Comparison of ENCODE assay signal across 8 cellular contexts in the genomic region with DNA sequence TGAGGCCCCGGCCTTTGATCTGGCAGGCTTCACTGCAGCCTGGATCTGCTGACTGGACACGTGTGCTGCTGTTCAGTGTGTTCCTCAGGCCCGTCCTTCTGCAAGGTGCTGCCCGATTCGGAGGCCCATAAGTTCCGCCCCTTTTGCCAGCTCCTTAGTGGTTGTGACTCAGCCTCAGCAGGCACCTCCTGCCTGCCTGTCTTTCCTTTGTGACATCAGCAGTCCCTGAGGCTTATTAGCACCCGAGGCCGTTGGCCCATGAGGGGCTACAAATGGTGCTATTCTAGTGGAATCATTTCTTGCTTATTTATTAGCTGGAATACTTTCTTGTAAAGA.
DNase-seq lines count a peak whose midpoint lies in the region; ATAC-seq and TF ChIP-seq lines count a peak whose summit lies in the region.
"Not testable (repeated sequence)": the region's sequence is repeated elsewhere in the genome, so short reads cannot be mapped to it uniquely, and the experiment has no call there.

No MANE protein-coding gene starts in this region.

- peak; percentile 100 for ATAC-seq in HCT116

- not testable (repeated sequence) for H3K9ac ChIP-seq in HCT116 (ENCODE audit: low read length)

- TF ChIP-seq POLR2A in HCT116 (IDR thresholded peaks at IDR 0.05; ENCODE audit: borderline replicate concordance, extremely low read depth, insufficient read depth, insufficient read length) = peak; percentile 32

- H3K27ac ChIP-seq in HCT116 (ENCODE audit: low read depth, low read length) = not testable (repeated sequence)
- H3K27ac ChIP-seq in VCaP = peak overlapping the region; percentile 10; the same call in 1 of the 2 replicates

- intact Hi-C loops in HCT116 (cut with micrococcal nuclease) = not testable (repeated sequence)

- RAD21 ChIA-PET in HCT116 (lab: Charles Lee; ENCODE audit: low non-redundant PET in 1 of 2, low total read pairs in 2 of 2, uncharacterized antibody in 2 of 2, unreplicated experiment in 2 of 2) = not testable (repeated sequence)

- POLR2A ChIA-PET in HCT116 (lab: Charles Lee) = interaction anchor here (0.9 to 1.4 kb wide), 3 partner anchors 9 to 18 kb away, joined by 3 to 4 read pairs (median 3); no protein-coding TSS in a partner anchor

- not testable (repeated sequence) for H4K20me1 ChIP-seq in HCT116 (ENCODE audit: insufficient read depth)

- not testable (repeated sequence) for TF ChIP-seq RAD21 in HCT116 (IDR thresholded peaks at IDR 0.05; ENCODE audit: low read depth)

- in situ Hi-C loops in astrocyte of the spinal cord (cut with HindIII; ENCODE audit: low sequenced_read_pairs) = not testable (repeated sequence)

- H2AFZ ChIP-seq in HCT116 (ENCODE audit: low read depth, low read length, poor library complexity, severe bottlenecking) = peak overlapping the region; percentile 89

- peak overlapping the region; percentile 61 for H3K4me2 ChIP-seq in HCT116 (ENCODE audit: low read length)

- not testable (repeated sequence) for H3K36me3 ChIP-seq in HCT116 (ENCODE audit: control insufficient read depth in 1 of 2, insufficient read depth in 2 of 2, low read length in 2 of 2)

- not testable (repeated sequence) for H3K9me2 ChIP-seq in HCT116 (ENCODE audit: insufficient read depth)

- H3K4me1 ChIP-seq in HCT116 (ENCODE audit: control insufficient read depth in 1 of 2, insufficient read depth in 2 of 2, low read length in 2 of 2) = peaks cover 4 to 14% of the 10 kb centered on the region in 2 experiments; a peak in 3 of 4 replicates

- not testable (repeated sequence) for H3K9me3 ChIP-seq in HCT116 (ENCODE audit: control insufficient read depth in 1 of 2, insufficient read depth in 1 of 2, low read depth in 1 of 2, low read length in 2 of 2)

- not testable (repeated sequence) for H3K79me2 ChIP-seq in HCT116 (ENCODE audit: insufficient read depth, low read length)

- TF ChIP-seq CTCF in AG10803 (conservative IDR thresholded peaks at IDR 0.05; ENCODE audit: low read length); HCT116 (IDR thresholded peaks at IDR 0.05 in 2 of 3, conservative IDR thresholded peaks at IDR 0.05 in 1 of 3; ENCODE audit: borderline replicate concordance in 1 of 3, insufficient read depth in 1 of 3, low read depth in 2 of 3, low read length in 2 of 3); VCaP (conservative IDR thresholded peaks at IDR 0.05); astrocyte of the spinal cord (IDR thresholded peaks at IDR 0.05; ENCODE audit: low read depth, low read length); fibroblast of pulmonary artery (IDR thresholded peaks at IDR 0.05; ENCODE audit: low read length, missing control alignments): not testable (repeated sequence)

- H3K27me3 ChIP-seq in HCT116 (ENCODE audit: insufficient read depth, low read length) = not testable (repeated sequence)

- CTCF ChIA-PET in HCT116 (lab: Charles Lee) = interaction anchor here (0.6 to 1.8 kb wide), 2 partner anchors 31 to 75 kb away, joined by 3 to 7 read pairs; no protein-coding TSS in a partner anchor

- H3K4me3 ChIP-seq in AG10803 (ENCODE audit: low read length); HCT116 (replicated peaks in 1 of 2; ENCODE audit: low read depth in 1 of 2, low read length in 2 of 2); astrocyte of the spinal cord (ENCODE audit: low read depth, low read length); fibroblast of pulmonary artery (replicated peaks; ENCODE audit: low read depth, low read length): not testable (repeated sequence)

- DNase-seq in AG10803 (ENCODE audit: low read depth) = peak; percentile 5
- DNase-seq in HCT116 (ENCODE audit: low read depth, low spot score) = peak; percentile 42
- DNase-seq in NCI-H460 (ENCODE audit: extremely low read depth, low read depth) = peak; percentile 41
- DNase-seq in astrocyte of the spinal cord (ENCODE audit: low read depth, low spot score) = peak; percentile 40
- DNase-seq in fibroblast of pulmonary artery (ENCODE audit: low read depth) = peak; percentile 2
- peak; percentile 26 for DNase-seq in kidney glomerular epithelial cell (lab: John Stamatoyannopoulos, UW)
- DNase-seq in retina = peak; percentile 9

- BruUV-seq in HCT116 (replicated peaks; lab: Mats Ljungman, UMichigan) = not testable (repeated sequence)

TF ChIP-seq in HCT116, 20 proteins besides CTCF, POLR2A, EP300 and RAD21:
- TF ChIP-seq FOSL1 (IDR thresholded peaks at IDR 0.05; ENCODE audit: low read depth) (0 out of 2 replicates have a peak, but pooled peaks have one; percentile 15), MAX (IDR thresholded peaks at IDR 0.05) (peak; percentile 27; the same call in 1 of the 2 replicates)
